ENCODE assay signal across 16 cellular contexts in the genomic region with DNA sequence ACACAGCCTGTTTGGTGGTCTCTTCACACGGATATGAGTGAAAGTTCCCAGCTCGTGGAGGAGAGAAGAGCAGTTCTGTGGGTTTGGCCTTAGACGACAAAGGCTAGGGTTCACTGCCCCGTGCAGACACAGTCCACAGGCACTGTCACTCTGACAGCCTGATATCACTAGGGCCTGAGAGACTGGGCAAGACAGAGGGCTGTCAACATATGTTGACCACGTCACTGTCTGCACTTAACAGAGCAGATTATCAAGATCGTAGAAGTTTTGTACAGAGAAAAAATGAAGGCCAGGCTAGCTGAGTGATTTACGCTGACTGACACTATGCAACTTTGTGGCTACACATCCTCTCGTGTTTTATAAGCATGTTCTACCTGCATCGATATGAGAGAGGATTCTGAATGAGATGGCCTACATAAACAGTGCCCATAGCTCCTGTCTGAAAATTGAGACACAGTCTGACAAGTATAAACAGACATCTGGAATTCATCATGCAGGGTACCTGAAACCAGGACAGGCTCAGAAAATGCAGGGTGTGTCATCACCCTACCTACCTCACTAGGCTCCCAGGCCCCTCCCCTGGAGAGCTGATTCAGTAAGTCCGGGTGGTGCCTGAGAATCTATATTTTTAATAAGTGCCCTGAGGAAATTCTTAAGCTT.
DNase-seq lines count a peak whose midpoint lies in the region; ATAC-seq and TF ChIP-seq lines count a peak whose summit lies in the region.
"Had no signal": no experiment of that assay in that cellular context is flagged by ENCODE, and none has a peak within 500 bp of the region (broad histone marks: within the 10 kb centered on the region; RNA-seq: fewer than 3 reads in every experiment).

No MANE protein-coding gene starts in this region.

- no peaks in the 10 kb centered on the region for H3K79me2 ChIP-seq in mesendoderm (ENCODE audit: control insufficient read depth, insufficient read depth, low read length)

- H3K27ac ChIP-seq in CD8-positive, alpha-beta T cell (ENCODE audit: low read depth, low read length) = no peak overlapping the region
- no peak overlapping the region for H3K27ac ChIP-seq in mesendoderm (ENCODE audit: low read depth, low read length)
- H3K27ac ChIP-seq: BLaER1, coronary artery, lower lobe of right lung had no signal

- peaks cover 53% of the 10 kb centered on the region for H3K4me1 Mint-ChIP-seq in CD8-positive, alpha-beta T cell (ENCODE audit: low read depth)
- peaks cover 56% of the 10 kb centered on the region for H3K4me1 Mint-ChIP-seq in central memory CD8-positive, alpha-beta T cell

- H3K4me3 Mint-ChIP-seq in CD8-positive, alpha-beta T cell = no peak overlapping the region
- H3K4me3 Mint-ChIP-seq in central memory CD8-positive, alpha-beta T cell = peak overlapping the region; percentile 55
- H3K4me3 Mint-ChIP-seq: activated T-helper 1 cell treated with anti-CD3 and anti-CD28 coated beads, Interleukin-12 subunit alpha, Interleukin-12 subunit beta, Interleukin-2, Interleukin-4 antibody, amounts not matched to agents 30 ng/mL and 10 ng/mL and 1 ng/mL, durations not matched to agents 14 hours and 24 hours and 36 hours; HFFc6 had no signal

- H2BK120ac ChIP-seq in mesendoderm (ENCODE audit: low read depth, low read length) = no peak overlapping the region

- no peak overlapping the region for H3K4me3 ChIP-seq in CD8-positive, alpha-beta T cell (ENCODE audit: low read depth, low read length)
- H3K4me3 ChIP-seq in mesendoderm (ENCODE audit: low read length) (no peak overlapping the region), BE2C (ENCODE audit: low read depth, low read length) (no peak overlapping the region)
- H3K4me3 ChIP-seq: BLaER1, coronary artery, lower lobe of right lung had no signal

- POLR2A ChIA-PET in CD8-positive, alpha-beta T cell (lab: Charles Lee) = interaction anchor here (0.7 kb wide), 1 partner anchor 20 kb away, joined by 3 read pairs; no protein-coding TSS in a partner anchor

- H3K4ac ChIP-seq in mesendoderm (ENCODE audit: low read depth, low read length) = no peak overlapping the region

- H3K4me1 ChIP-seq in CD8-positive, alpha-beta T cell (ENCODE audit: insufficient read depth, low read length) = peaks cover 7% of the 10 kb centered on the region
- H3K4me1 ChIP-seq in mesendoderm (ENCODE audit: control insufficient read depth, low read depth, low read length) (peaks cover 8% of the 10 kb centered on the region), BE2C (no peaks in the 10 kb centered on the region; the same call in 1 of the 2 replicates)
- H3K4me1 ChIP-seq: BLaER1 had no signal

- CTCF ChIA-PET in CD8-positive, alpha-beta T cell (lab: Charles Lee) = interaction anchor here (0.9 to 1.4 kb wide), 2 partner anchors 9 to 14 kb away, joined by 4 to 5 read pairs; no protein-coding TSS in a partner anchor

- H3K27me3 ChIP-seq in CD8-positive, alpha-beta T cell (ENCODE audit: insufficient read depth, low read length) = no peaks in the 10 kb centered on the region
- no peaks in the 10 kb centered on the region for H3K27me3 ChIP-seq in mesendoderm (ENCODE audit: insufficient read depth, low read length, poor library complexity)
- no peaks in the 10 kb centered on the region for H3K27me3 ChIP-seq in BE2C
- H3K27me3 ChIP-seq: BLaER1 had no signal

- no peak overlapping the region for H3K23ac ChIP-seq in mesendoderm (ENCODE audit: low read length)

- no peak overlapping the region for H3K4me2 ChIP-seq in mesendoderm (ENCODE audit: low read length)
- H3K4me2 ChIP-seq: BLaER1 had no signal

- no peak overlapping the region for H2BK5ac ChIP-seq in mesendoderm (ENCODE audit: low read length)

- H3K27ac Mint-ChIP-seq in CD8-positive, alpha-beta T cell = peak overlapping the region; percentile 63
- H3K27ac Mint-ChIP-seq in central memory CD8-positive, alpha-beta T cell (ENCODE audit: low read depth) = peak overlapping the region; percentile 79
- H3K27ac Mint-ChIP-seq: activated T-helper 1 cell treated with anti-CD3 and anti-CD28 coated beads, Interleukin-12 subunit alpha, Interleukin-12 subunit beta, Interleukin-2, Interleukin-4 antibody, amounts not matched to agents 30 ng/mL and 10 ng/mL and 1 ng/mL, durations not matched to agents 14 hours and 24 hours and 36 hours; HFFc6 had no signal

- no peak overlapping the region for H4K5ac ChIP-seq in mesendoderm (ENCODE audit: low read length)

- peak in 1 of 7 experiments; percentile 37 for DNase-seq in CD8-positive, alpha-beta T cell
- DNase-seq in HPDE6-E6E7 (ENCODE audit: extremely low spot score) = peak; percentile 88
- DNase-seq in central memory CD8-positive, alpha-beta T cell (ENCODE audit: low spot score in 2 of 2) = no peak
- peak; percentile 41 for DNase-seq in mesendoderm
- DNase-seq in NOMO-1 (lab: John Stamatoyannopoulos, UW; ENCODE audit: unreplicated experiment in 2 of 2) = no peak
- no peak for DNase-seq in BE2C
- DNase-seq in AG08396 (ENCODE audit: low spot score) = no peak
- DNase-seq: HFFc6, lower lobe of right lung, NCI-H187, NCI-H526 treated with DMSO at 0.1 percent for 48 hours, T-helper 2 cell had no signal

- peak overlapping the region; percentile 1 for H2AK5ac ChIP-seq in mesendoderm (ENCODE audit: low read length)

- no peak overlapping the region for H3K18ac ChIP-seq in mesendoderm (ENCODE audit: low read length)

- ATAC-seq in CD8-positive, alpha-beta T cell = peak; percentile 35
- ATAC-seq in central memory CD8-positive, alpha-beta T cell (replicated peaks; ENCODE audit: extremely low read depth, poor library complexity, severe bottlenecking) = no peak
- ATAC-seq: lower lobe of right lung, Right ventricle myocardium inferior had no signal

- no peaks in the 10 kb centered on the region for H3K36me3 ChIP-seq in CD8-positive, alpha-beta T cell (ENCODE audit: insufficient read depth, low read length)
- H3K36me3 ChIP-seq in mesendoderm (ENCODE audit: control insufficient read depth, insufficient read depth, low read length) (no peaks in the 10 kb centered on the region), BE2C (no peaks in the 10 kb centered on the region)
- H3K36me3 ChIP-seq: BLaER1, lower lobe of right lung had no signal

- no peaks in the 10 kb centered on the region for H3K9me3 Mint-ChIP-seq in CD8-positive, alpha-beta T cell
- no peaks in the 10 kb centered on the region for H3K9me3 Mint-ChIP-seq in central memory CD8-positive, alpha-beta T cell
- H3K9me3 Mint-ChIP-seq: activated T-helper 1 cell treated with anti-CD3 and anti-CD28 coated beads, Interleukin-12 subunit alpha, Interleukin-12 subunit beta, Interleukin-2, Interleukin-4 antibody, amounts not matched to agents 30 ng/mL and 10 ng/mL and 1 ng/mL, durations not matched to agents 14 hours and 24 hours and 36 hours; HFFc6 had no signal

- no peaks in the 10 kb centered on the region for H3K9me3 ChIP-seq in CD8-positive, alpha-beta T cell (ENCODE audit: low read length)
- no peaks in the 10 kb centered on the region for H3K9me3 ChIP-seq in BE2C
- H3K9me3 ChIP-seq: BLaER1, lower lobe of right lung had no signal

- no peaks in the 10 kb centered on the region for H3K79me1 ChIP-seq in mesendoderm (ENCODE audit: low read length)

- H3K27me3 Mint-ChIP-seq in CD8-positive, alpha-beta T cell (ENCODE audit: low read depth) = no peaks in the 10 kb centered on the region
- no peaks in the 10 kb centered on the region for H3K27me3 Mint-ChIP-seq in central memory CD8-positive, alpha-beta T cell

- peaks cover 14% of the 10 kb centered on the region for H3K36me3 Mint-ChIP-seq in CD8-positive, alpha-beta T cell
- no peaks in the 10 kb centered on the region for H3K36me3 Mint-ChIP-seq in central memory CD8-positive, alpha-beta T cell (ENCODE audit: insufficient read depth)

- H2BK15ac ChIP-seq in mesendoderm (replicated peaks; ENCODE audit: low read depth) = no peak overlapping the region

- no CpG with 5 or more reads among the region's 10 CpGs for WGBS in mesendoderm (ENCODE audit: extremely low coverage, insufficient coverage, low lambda C conversion rate)

- H4K8ac ChIP-seq in mesendoderm (ENCODE audit: low read depth, low read length) = no peak overlapping the region

- no peak for TF ChIP-seq CTCF in CD8-positive, alpha-beta T cell (IDR thresholded peaks at IDR 0.05)
- TF ChIP-seq CTCF in BE2C (IDR thresholded peaks at IDR 0.05; ENCODE audit: low read depth, low read length) = no peak

- no peak overlapping the region for H3K9ac ChIP-seq in mesendoderm (ENCODE audit: low read length)
- H3K9ac ChIP-seq: BLaER1 had no signal

- H3K56ac ChIP-seq in mesendoderm (ENCODE audit: low read length) = peak overlapping the region; percentile 35

- intact Hi-C loops in CD8-positive, alpha-beta T cell (cut with DNase I, micrococcal nuclease) = no loop called here

Comparison
In these comparisons a context has a peak if more than half of its experiments do, and no peak if none do; other contexts are left out.
1. DNase-seq: peak in HPDE6-E6E7 (single experiment) and mesendoderm (single experiment); none in central memory CD8-positive, alpha-beta T cell (0 of 2), NOMO-1 (0 of 2), BE2C (single experiment) and AG08396 (single experiment).